ENCODE assay signal across 28 cellular contexts in the genomic region with DNA sequence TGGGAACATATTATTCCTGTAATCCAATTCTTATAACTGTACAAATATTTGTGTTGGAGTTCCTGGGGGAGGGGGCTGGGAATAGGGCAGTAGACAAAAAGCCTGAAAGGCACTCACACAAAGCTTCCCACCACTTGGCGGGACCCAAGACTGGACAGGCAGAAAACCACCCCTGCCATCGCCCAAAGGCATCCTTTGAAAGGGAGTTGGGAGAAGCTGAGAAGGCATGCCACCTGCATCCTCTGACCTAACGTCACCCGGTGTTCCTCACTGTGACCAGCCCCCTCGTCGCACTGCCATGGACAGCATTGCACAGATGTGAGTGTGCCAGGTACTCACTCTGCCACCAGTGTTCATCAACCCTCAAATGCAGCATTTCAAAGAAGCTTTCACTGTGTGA.
"Had no signal": no experiment of that assay in that cellular context is flagged by ENCODE, and none has a peak within 500 bp of the region (broad histone marks: within the 10 kb centered on the region; RNA-seq: fewer than 3 reads in every experiment).

No MANE protein-coding gene starts in this region.

- DNase-seq: activated CD4-positive, alpha-beta memory T cell treated with anti-CD3 and anti-CD28 coated beads, Interleukin-2, amount 10 ng/mL, durations not matched to agents 7 days and 5 days; activated CD4-positive, alpha-beta T cell treated with anti-CD3 and anti-CD28 coated beads, Interleukin-2, amount 50 U/mL, for 1 hour; activated CD4-positive, CD25-positive, alpha-beta regulatory T cell; activated CD8-positive, alpha-beta memory T cell treated with anti-CD3 and anti-CD28 coated beads, Interleukin-2, amount 50 U/mL, for 48 hours; activated effector memory CD4-positive, alpha-beta T cell treated with Interleukin-2 at 50 U/mL for 16 hours; activated naive CD4-positive, alpha-beta T cell; activated T-cell treated with anti-CD3 and anti-CD28 coated beads, Interleukin-2, amount 50 U/mL, for 1 hour; aorta; central memory CD4-positive, alpha-beta T cell; Karpas-422; NCI-H1930; NCI-H2107; NCI-H2171 treated with DMSO at 0.1 percent for 48 hours; NCI-H226; NCI-H510A; NCI-H526 treated with DMSO at 0.1 percent for 48 hours; NCI-H82; NK-92 treated with Interleukin-12 subunit alpha and Interleukin-12 subunit beta, amount 100 ng/mL, for 24 hours; OCI-M1; RPMI8226; T-cell; T-helper 2 cell had no signal

- H3K4me1 ChIP-seq: breast epithelium had no signal

- H3K9me3 ChIP-seq: breast epithelium had no signal

- H3K27me3 ChIP-seq: breast epithelium had no signal

- ATAC-seq: K562, Panc1, Right ventricle myocardium inferior, T-cell had no signal

- H3K27ac ChIP-seq: breast epithelium, SK-N-MC, VCaP had no signal

- H3K36me3 ChIP-seq: breast epithelium had no signal

- H3K4me3 ChIP-seq: breast epithelium, K562, SK-N-MC had no signal

- FAIRE-seq: K562 had no signal
